In the genomic region with DNA sequence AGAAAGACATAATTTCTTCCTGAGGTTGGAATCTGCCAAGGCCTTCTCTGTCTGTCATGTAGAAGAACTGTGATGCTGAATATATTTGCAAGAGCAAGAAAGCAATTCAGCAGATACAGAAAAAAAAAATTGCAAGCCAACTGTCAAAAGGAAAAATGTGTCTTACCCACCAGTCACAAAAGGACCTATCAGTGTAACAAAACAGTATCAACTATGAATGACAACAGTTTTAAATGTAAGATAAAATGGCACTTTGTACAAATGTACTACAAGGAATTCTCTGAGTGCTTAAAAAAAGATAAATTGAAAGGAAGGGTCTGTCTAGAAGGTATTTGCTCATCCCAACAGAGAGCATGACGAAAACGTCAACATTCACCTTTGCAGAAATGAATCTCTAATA, we compare ENCODE assay signal across 34 cellular contexts.
"Had no signal": no experiment of that assay in that cellular context is flagged by ENCODE, and none has a peak within 500 bp of the region (broad histone marks: within the 10 kb centered on the region; RNA-seq: fewer than 3 reads in every experiment).

No MANE protein-coding gene starts in this region.

- DNase-seq: Karpas-422, Kasumi-1, MG63, MM.1S, MV-4-11, NCI-H1048, NCI-H1092, NCI-H1092 treated with DMSO at 0.1 percent for 48 hours, NCI-H1105, NCI-H1105 treated with DMSO at 0.1 percent for 48 hours, NCI-H1417, NCI-H1417 treated with DMSO at 0.1 percent for 48 hours, NCI-H1436, NCI-H1436 treated with DMSO at 0.1 percent for 48 hours, NCI-H146, NCI-H1694, NCI-H1694 treated with DMSO at 0.1 percent for 48 hours, NCI-H187, NCI-H187 treated with DMSO at 0.1 percent for 48 hours, NCI-H1930, NCI-H2029, NCI-H2029 treated with DMSO at 0.1 percent for 48 hours, NCI-H2081, NCI-H2081 treated with DMSO at 0.1 percent for 48 hours, NCI-H2107, NCI-H2171, NCI-H2171 treated with DMSO at 0.1 percent for 48 hours, NCI-H2227 treated with DMSO at 0.1 percent for 48 hours, NCI-H226, NCI-H345, NCI-H446, NCI-H446 treated with DMSO at 0.1 percent for 48 hours, NCI-H510A, NCI-H510A treated with DMSO at 0.1 percent for 48 hours had no signal

- H3K36me3 ChIP-seq: MG63 had no signal

- H3K4me3 ChIP-seq: MG63 had no signal

- H3K27me3 ChIP-seq: MG63 had no signal

- H3K9me3 ChIP-seq: MG63 had no signal
